ENCODE assay signal across 10 cellular contexts in the genomic region with DNA sequence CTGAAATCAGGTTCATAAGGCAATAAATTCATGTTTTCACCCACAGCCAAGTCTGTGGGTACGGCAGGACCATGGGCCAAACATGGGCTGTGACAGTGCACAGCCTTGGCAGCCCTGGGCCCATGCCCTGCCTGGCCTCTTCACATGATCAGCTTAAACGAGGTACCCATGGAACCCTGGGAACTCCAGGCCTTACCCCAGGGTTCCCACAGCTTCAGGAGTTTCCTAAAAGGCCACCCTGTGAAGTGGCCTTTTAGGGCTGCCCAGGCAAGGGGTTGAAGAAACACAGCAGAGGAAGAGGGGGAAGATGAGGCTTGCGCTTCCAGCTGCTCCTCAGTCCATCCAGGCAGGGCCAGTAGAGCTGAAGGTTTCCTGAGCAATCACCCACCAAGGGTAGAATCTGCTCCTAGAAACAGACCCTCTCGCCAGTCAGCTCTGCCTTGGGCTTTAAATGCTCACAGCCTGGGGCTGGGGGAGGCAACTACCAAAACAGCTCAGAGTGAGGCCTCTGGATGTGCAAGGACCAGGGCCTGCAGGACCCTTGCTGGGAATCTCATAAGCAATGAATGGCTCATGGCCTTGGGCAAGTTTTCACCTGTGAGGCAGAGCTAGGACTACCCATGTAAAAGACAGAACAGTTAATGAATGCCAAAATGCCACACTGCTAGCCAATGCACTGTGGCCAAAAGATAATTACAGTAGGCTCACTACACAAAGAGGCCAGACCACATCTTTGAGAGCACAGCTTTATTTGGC.
DNase-seq lines count a peak whose midpoint lies in the region; ATAC-seq and TF ChIP-seq lines count a peak whose summit lies in the region.
"Had no signal": no experiment of that assay in that cellular context is flagged by ENCODE, and none has a peak within 500 bp of the region (broad histone marks: within the 10 kb centered on the region; RNA-seq: fewer than 3 reads in every experiment).

No MANE protein-coding gene starts in this region.

- peaks cover 23 to 46% (median 28%) of the 10 kb centered on the region in 3 donors for H3K4me1 ChIP-seq in esophagus squamous epithelium
- H3K4me1 ChIP-seq in upper lobe of right lung, result peaks cover 47% of the 10 kb centered on the region

- no peak for ATAC-seq in upper lobe of right lung
- no peak for ATAC-seq in GM19328 (IDR thresholded peaks at IDR 0.05; ENCODE audit: unreplicated experiment)
- no peak for ATAC-seq in GM18907 (IDR thresholded peaks at IDR 0.05; ENCODE audit: unreplicated experiment)

- DNase-seq in activated effector memory CD4-positive, alpha-beta T cell treated with anti-CD3 and anti-CD28 coated beads, Interleukin-2, amount 50 U/mL, for 16 hours, result peak; percentile 31
- DNase-seq in activated effector memory CD4-positive, alpha-beta T cell treated with Interleukin-2 at 50 U/mL for 16 hours, result no peak
- DNase-seq in esophagus squamous epithelium (lab: John Stamatoyannopoulos, UW) (no peak), upper lobe of right lung (no peak), HPDE6-E6E7 (ENCODE audit: extremely low spot score) (no peak)
- DNase-seq: activated CD4-positive, CD25-positive, alpha-beta regulatory T cell treated with anti-CD3 and anti-CD28 coated beads, Interleukin-2, amount 50 U/mL, for 72 hours had no signal

- H2AFZ ChIP-seq in neural cell (ENCODE audit: low read depth, low read length), result no peak overlapping the region

- H3K27ac ChIP-seq in esophagus squamous epithelium, result peak overlapping the region in 3 of 4 donors; percentile 67 to 76 (median 68)
- H3K27ac ChIP-seq in neural cell (ENCODE audit: low read length), result peak overlapping the region; percentile 29
- peak overlapping the region; percentile 78 for H3K27ac ChIP-seq in upper lobe of right lung

- TF ChIP-seq EP300 in neural cell (conservative IDR thresholded peaks at IDR 0.05; ENCODE audit: poor library complexity, severe bottlenecking), result no peak

- H3F3A ChIP-seq in neural cell (ENCODE audit: insufficient read depth, low read length, poor library complexity, severe bottlenecking), result no peaks in the 10 kb centered on the region

- H3K9me2 ChIP-seq in neural cell (ENCODE audit: insufficient read depth, low read length), result no peaks in the 10 kb centered on the region

- H4K20me1 ChIP-seq in neural cell (ENCODE audit: insufficient read depth), result no peaks in the 10 kb centered on the region

- TF ChIP-seq POLR2A in esophagus squamous epithelium (IDR thresholded peaks at IDR 0.05), result no peak

- 80 to 100% methylated on average over 1 to 2 of the region's 4 CpGs for WGBS in esophagus squamous epithelium, 2 donors

- intact Hi-C loops in esophagus squamous epithelium (cut with DNase I) (no loop called here), upper lobe of right lung (cut with DNase I) (no loop called here)

- H3K36me3 ChIP-seq in esophagus squamous epithelium, result peaks cover 0 to 17% (median 0%) of the 10 kb centered on the region in 3 donors
- no peaks in the 10 kb centered on the region for H3K36me3 ChIP-seq in neural cell (ENCODE audit: insufficient read depth, low read length)
- no peaks in the 10 kb centered on the region for H3K36me3 ChIP-seq in upper lobe of right lung

- H3K4me2 ChIP-seq in neural cell (ENCODE audit: low read length), result no peak overlapping the region

- H3K9me3 ChIP-seq in esophagus squamous epithelium (no peaks in the 10 kb centered on the region), neural cell (ENCODE audit: low read length) (no peaks in the 10 kb centered on the region), upper lobe of right lung (no peaks in the 10 kb centered on the region)

- TF ChIP-seq CTCF in esophagus squamous epithelium (IDR thresholded peaks at IDR 0.05), result no peak
- TF ChIP-seq CTCF in neural cell (IDR thresholded peaks at IDR 0.05; ENCODE audit: poor library complexity, severe bottlenecking), result no peak
- TF ChIP-seq CTCF in upper lobe of right lung (IDR thresholded peaks at IDR 0.05), result no peak

- H3K9ac ChIP-seq in neural cell (ENCODE audit: low read length), result no peak overlapping the region

- no peaks in the 10 kb centered on the region for H3K27me3 ChIP-seq in esophagus squamous epithelium
- no peaks in the 10 kb centered on the region for H3K27me3 ChIP-seq in neural cell (ENCODE audit: insufficient read depth, low read depth, low read length)
- no peaks in the 10 kb centered on the region for H3K27me3 ChIP-seq in upper lobe of right lung

- no peak for TF ChIP-seq RAD21 in neural cell (conservative IDR thresholded peaks at IDR 0.05)

- H3K79me2 ChIP-seq in neural cell (replicated peaks; ENCODE audit: insufficient read depth, low read length), result no peaks in the 10 kb centered on the region

- H3K4me3 ChIP-seq in esophagus squamous epithelium (no peak overlapping the region), neural cell (ENCODE audit: low read length) (no peak overlapping the region), upper lobe of right lung (no peak overlapping the region)
- H3K4me3 ChIP-seq: skin epidermis had no signal

TF ChIP-seq in neural cell, 6 proteins besides CTCF, POLR2A, EP300 and RAD21:
- TF ChIP-seq, protein P1, sequence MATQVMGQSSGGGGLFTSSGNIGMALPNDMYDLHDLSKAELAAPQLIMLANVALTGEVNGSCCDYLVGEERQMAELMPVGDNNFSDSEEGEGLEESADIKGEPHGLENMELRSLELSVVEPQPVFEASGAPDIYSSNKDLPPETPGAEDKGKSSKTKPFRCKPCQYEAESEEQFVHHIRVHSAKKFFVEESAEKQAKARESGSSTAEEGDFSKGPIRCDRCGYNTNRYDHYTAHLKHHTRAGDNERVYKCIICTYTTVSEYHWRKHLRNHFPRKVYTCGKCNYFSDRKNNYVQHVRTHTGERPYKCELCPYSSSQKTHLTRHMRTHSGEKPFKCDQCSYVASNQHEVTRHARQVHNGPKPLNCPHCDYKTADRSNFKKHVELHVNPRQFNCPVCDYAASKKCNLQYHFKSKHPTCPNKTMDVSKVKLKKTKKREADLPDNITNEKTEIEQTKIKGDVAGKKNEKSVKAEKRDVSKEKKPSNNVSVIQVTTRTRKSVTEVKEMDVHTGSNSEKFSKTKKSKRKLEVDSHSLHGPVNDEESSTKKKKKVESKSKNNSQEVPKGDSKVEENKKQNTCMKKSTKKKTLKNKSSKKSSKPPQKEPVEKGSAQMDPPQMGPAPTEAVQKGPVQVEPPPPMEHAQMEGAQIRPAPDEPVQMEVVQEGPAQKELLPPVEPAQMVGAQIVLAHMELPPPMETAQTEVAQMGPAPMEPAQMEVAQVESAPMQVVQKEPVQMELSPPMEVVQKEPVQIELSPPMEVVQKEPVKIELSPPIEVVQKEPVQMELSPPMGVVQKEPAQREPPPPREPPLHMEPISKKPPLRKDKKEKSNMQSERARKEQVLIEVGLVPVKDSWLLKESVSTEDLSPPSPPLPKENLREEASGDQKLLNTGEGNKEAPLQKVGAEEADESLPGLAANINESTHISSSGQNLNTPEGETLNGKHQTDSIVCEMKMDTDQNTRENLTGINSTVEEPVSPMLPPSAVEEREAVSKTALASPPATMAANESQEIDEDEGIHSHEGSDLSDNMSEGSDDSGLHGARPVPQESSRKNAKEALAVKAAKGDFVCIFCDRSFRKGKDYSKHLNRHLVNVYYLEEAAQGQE (IDR thresholded peaks at IDR 0.05; ENCODE audit: borderline replicate concordance), result no peak
- no peak for TF ChIP-seq MXI1 (conservative IDR thresholded peaks at IDR 0.05; ENCODE audit: poor library complexity, severe bottlenecking)
- TF ChIP-seq SMC3 (conservative IDR thresholded peaks at IDR 0.05; ENCODE audit: poor library complexity), result no peak
- TF ChIP-seq POLR2AphosphoS5 (IDR thresholded peaks at IDR 0.05), result no peak
- no peak for TF ChIP-seq EZH2 (IDR thresholded peaks at IDR 0.05; ENCODE audit: borderline replicate concordance, insufficient read depth, low read length, poor library complexity, severe bottlenecking)
- no peak for TF ChIP-seq TAF1 (IDR thresholded peaks at IDR 0.05; ENCODE audit: low read depth)
